Comparison of ENCODE assay signal across 1 cellular context in the genomic region with DNA sequence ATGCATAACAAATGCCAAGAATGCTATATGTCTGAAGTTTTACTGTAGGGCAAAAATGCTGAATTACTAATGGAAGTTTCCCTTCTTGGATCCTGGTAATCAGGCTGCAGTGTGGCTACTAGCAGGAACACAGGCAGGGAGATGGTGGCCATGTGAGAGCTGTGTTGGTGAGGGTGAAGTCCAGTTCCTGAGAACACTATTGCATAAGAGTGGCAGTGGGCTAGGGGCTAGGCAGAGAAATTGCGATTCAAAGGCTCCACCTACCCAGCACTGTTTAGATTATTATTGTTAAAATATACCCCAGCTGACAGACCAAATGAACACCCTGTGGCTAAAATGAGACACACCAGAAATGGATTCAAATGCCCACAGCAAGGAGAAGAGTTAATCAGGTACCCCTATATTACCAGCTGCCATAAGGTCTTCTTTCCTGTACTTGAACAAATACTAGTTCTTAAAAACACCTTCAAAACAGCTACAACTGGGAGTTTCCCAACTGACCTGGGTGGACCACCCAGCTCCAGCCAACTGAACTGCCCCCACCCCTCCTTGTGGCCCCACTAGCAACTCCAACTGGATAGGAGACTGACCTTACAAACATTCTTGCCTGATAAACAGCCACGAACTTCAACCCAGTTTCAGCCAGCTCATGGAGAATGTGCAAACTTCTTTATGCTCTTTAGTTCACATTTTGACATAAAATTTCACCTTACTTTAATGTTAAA.
TF ChIP-seq lines count a peak whose summit lies in the region.

No MANE protein-coding gene starts in this region.

TF ChIP-seq in HepG2, 621 proteins besides CTCF, POLR2A, EP300 and RAD21 (continued from another document and continues in another):
- TF ChIP-seq, protein P1, sequence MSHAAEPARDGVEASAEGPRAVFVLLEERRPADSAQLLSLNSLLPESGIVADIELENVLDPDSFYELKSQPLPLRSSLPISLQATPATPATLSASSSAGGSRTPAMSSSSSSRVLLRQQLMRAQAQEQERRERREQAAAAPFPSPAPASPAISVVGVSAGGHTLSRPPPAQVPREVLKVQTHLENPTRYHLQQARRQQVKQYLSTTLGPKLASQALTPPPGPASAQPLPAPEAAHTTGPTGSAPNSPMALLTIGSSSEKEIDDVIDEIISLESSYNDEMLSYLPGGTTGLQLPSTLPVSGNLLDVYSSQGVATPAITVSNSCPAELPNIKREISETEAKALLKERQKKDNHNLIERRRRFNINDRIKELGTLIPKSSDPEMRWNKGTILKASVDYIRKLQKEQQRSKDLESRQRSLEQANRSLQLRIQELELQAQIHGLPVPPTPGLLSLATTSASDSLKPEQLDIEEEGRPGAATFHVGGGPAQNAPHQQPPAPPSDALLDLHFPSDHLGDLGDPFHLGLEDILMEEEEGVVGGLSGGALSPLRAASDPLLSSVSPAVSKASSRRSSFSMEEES (CRISPR knock-in tag; IDR thresholded peaks at IDR 0.05), result no peak
- TF ChIP-seq, protein P2, sequence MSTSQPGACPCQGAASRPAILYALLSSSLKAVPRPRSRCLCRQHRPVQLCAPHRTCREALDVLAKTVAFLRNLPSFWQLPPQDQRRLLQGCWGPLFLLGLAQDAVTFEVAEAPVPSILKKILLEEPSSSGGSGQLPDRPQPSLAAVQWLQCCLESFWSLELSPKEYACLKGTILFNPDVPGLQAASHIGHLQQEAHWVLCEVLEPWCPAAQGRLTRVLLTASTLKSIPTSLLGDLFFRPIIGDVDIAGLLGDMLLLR (CRISPR knock-in tag; IDR thresholded peaks at IDR 0.05), result no peak
- TF ChIP-seq NR2F1 (CRISPR knock-in tag; IDR thresholded peaks at IDR 0.05) (no peak), MTA3 (CRISPR knock-in tag; IDR thresholded peaks at IDR 0.05) (no peak), NR2C2 (CRISPR knock-in tag; IDR thresholded peaks at IDR 0.05; ENCODE audit: borderline replicate concordance) (no peak; the same call in 1 of the 2 replicates), ZFP82 (CRISPR knock-in tag; IDR thresholded peaks at IDR 0.05; ENCODE audit: borderline replicate concordance) (no peak), GABPB1 (CRISPR knock-in tag; IDR thresholded peaks at IDR 0.05) (peak; percentile 27; the same call in 1 of the 2 replicates), RARG (CRISPR knock-in tag; IDR thresholded peaks at IDR 0.05; ENCODE audit: low read depth) (no peak), TSC22D2 (CRISPR knock-in tag; IDR thresholded peaks at IDR 0.05; ENCODE audit: borderline replicate concordance) (no peak), ZSCAN21 (CRISPR knock-in tag; IDR thresholded peaks at IDR 0.05; ENCODE audit: borderline replicate concordance) (no peak), SP1 (IDR thresholded peaks at IDR 0.05) (no peak), SP1 (CRISPR knock-in tag; IDR thresholded peaks at IDR 0.05) (no peak), FOXC1 (CRISPR knock-in tag; IDR thresholded peaks at IDR 0.05; ENCODE audit: borderline replicate concordance) (no peak), CCAR2 (optimal IDR thresholded peaks at IDR 0.05; ENCODE audit: low read depth, low read length) (no peak), RBAK (CRISPR knock-in tag; IDR thresholded peaks at IDR 0.05) (no peak), NCOR1 (IDR thresholded peaks at IDR 0.05; ENCODE audit: borderline replicate concordance, low read length) (peak; percentile 42; the same call in 1 of the 2 replicates), XBP1 (CRISPR knock-in tag; IDR thresholded peaks at IDR 0.05) (no peak), MIER2 (CRISPR knock-in tag; IDR thresholded peaks at IDR 0.05) (no peak), AHR (CRISPR knock-in tag; IDR thresholded peaks at IDR 0.05) (no peak), ZBTB21 (CRISPR knock-in tag; IDR thresholded peaks at IDR 0.05) (no peak), ZSCAN29 (CRISPR knock-in tag; conservative IDR thresholded peaks at IDR 0.05) (no peak), FOXK2 (IDR thresholded peaks at IDR 0.05) (no peak), NCOA2 (CRISPR knock-in tag; IDR thresholded peaks at IDR 0.05) (0 out of 2 replicates have a peak, but pooled peaks have one; percentile 20), DMAP1 (CRISPR knock-in tag; IDR thresholded peaks at IDR 0.05) (no peak), HIVEP1 (CRISPR knock-in tag; IDR thresholded peaks at IDR 0.05) (no peak), POLR2G (IDR thresholded peaks at IDR 0.05; ENCODE audit: low read depth, low read length) (no peak), ZNF501 (CRISPR knock-in tag; IDR thresholded peaks at IDR 0.05) (no peak), ELF4 (CRISPR knock-in tag; IDR thresholded peaks at IDR 0.05; ENCODE audit: borderline replicate concordance) (no peak), MYC (CRISPR knock-in tag; IDR thresholded peaks at IDR 0.05; ENCODE audit: borderline replicate concordance) (no peak), ZNF749 (CRISPR knock-in tag; IDR thresholded peaks at IDR 0.05; ENCODE audit: borderline replicate concordance) (no peak), GZF1 (CRISPR knock-in tag; IDR thresholded peaks at IDR 0.05) (no peak), ZNF34 (CRISPR knock-in tag; IDR thresholded peaks at IDR 0.05; ENCODE audit: borderline replicate concordance) (no peak), ZNF83 (CRISPR knock-in tag; IDR thresholded peaks at IDR 0.05; ENCODE audit: borderline replicate concordance) (no peak), MAFK (conservative IDR thresholded peaks at IDR 0.05 in 1 of 2, IDR thresholded peaks at IDR 0.05 in 1 of 2; ENCODE audit: low read length in 2 of 2) (no peak), RFX5 (IDR thresholded peaks at IDR 0.05; ENCODE audit: low read depth, low read length) (no peak), SNAI1 (CRISPR knock-in tag; IDR thresholded peaks at IDR 0.05; ENCODE audit: borderline replicate concordance) (no peak), PTBP1 (IDR thresholded peaks at IDR 0.05; ENCODE audit: low read depth, low read length, poor library complexity, severe bottlenecking) (no peak), ZNF598 (CRISPR knock-in tag; IDR thresholded peaks at IDR 0.05; ENCODE audit: borderline replicate concordance) (no peak), ZNF331 (CRISPR knock-in tag; IDR thresholded peaks at IDR 0.05) (peak; percentile 24; the same call in 1 of the 2 replicates)
- TF ChIP-seq, protein P3, sequence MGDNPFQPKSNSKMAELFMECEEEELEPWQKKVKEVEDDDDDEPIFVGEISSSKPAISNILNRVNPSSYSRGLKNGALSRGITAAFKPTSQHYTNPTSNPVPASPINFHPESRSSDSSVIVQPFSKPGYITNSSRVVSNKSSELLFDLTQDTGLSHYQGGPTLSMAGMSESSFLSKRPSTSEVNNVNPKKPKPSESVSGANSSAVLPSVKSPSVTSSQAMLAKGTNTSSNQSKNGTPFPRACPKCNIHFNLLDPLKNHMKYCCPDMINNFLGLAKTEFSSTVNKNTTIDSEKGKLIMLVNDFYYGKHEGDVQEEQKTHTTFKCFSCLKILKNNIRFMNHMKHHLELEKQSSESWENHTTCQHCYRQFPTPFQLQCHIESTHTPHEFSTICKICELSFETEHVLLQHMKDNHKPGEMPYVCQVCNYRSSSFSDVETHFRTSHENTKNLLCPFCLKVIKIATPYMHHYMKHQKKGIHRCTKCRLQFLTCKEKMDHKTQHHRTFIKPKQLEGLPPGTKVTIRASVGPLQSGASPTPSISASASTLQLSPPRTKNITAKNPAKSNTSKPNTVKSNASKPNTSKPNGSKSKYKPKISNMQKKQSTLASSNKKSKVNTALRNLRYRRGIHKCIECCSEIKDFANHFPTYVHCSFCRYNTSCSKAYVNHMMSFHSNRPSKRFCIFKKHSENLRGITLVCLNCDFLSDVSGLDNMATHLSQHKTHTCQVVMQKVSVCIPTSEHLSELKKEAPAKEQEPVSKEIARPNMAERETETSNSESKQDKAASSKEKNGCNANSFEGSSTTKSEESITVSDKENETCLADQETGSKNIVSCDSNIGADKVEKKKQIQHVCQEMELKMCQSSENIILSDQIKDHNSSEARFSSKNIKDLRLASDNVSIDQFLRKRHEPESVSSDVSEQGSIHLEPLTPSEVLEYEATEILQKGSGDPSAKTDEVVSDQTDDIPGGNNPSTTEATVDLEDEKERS (CRISPR knock-in tag; IDR thresholded peaks at IDR 0.05), result peak; percentile 73; the same call in 1 of the 2 replicates
- TF ChIP-seq, protein P4, sequence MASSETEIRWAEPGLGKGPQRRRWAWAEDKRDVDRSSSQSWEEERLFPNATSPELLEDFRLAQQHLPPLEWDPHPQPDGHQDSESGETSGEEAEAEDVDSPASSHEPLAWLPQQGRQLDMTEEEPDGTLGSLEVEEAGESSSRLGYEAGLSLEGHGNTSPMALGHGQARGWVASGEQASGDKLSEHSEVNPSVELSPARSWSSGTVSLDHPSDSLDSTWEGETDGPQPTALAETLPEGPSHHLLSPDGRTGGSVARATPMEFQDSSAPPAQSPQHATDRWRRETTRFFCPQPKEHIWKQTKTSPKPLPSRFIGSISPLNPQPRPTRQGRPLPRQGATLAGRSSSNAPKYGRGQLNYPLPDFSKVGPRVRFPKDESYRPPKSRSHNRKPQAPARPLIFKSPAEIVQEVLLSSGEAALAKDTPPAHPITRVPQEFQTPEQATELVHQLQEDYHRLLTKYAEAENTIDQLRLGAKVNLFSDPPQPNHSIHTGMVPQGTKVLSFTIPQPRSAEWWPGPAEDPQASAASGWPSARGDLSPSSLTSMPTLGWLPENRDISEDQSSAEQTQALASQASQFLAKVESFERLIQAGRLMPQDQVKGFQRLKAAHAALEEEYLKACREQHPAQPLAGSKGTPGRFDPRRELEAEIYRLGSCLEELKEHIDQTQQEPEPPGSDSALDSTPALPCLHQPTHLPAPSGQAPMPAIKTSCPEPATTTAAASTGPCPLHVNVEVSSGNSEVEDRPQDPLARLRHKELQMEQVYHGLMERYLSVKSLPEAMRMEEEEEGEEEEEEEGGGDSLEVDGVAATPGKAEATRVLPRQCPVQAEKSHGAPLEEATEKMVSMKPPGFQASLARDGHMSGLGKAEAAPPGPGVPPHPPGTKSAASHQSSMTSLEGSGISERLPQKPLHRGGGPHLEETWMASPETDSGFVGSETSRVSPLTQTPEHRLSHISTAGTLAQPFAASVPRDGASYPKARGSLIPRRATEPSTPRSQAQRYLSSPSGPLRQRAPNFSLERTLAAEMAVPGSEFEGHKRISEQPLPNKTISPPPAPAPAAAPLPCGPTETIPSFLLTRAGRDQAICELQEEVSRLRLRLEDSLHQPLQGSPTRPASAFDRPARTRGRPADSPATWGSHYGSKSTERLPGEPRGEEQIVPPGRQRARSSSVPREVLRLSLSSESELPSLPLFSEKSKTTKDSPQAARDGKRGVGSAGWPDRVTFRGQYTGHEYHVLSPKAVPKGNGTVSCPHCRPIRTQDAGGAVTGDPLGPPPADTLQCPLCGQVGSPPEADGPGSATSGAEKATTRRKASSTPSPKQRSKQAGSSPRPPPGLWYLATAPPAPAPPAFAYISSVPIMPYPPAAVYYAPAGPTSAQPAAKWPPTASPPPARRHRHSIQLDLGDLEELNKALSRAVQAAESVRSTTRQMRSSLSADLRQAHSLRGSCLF (CRISPR knock-in tag; IDR thresholded peaks at IDR 0.05; ENCODE audit: borderline replicate concordance), result no peak
- TF ChIP-seq, protein P5, sequence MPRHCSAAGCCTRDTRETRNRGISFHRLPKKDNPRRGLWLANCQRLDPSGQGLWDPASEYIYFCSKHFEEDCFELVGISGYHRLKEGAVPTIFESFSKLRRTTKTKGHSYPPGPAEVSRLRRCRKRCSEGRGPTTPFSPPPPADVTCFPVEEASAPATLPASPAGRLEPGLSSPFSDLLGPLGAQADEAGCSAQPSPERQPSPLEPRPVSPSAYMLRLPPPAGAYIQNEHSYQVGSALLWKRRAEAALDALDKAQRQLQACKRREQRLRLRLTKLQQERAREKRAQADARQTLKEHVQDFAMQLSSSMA (CRISPR knock-in tag; IDR thresholded peaks at IDR 0.05), result no peak
- TF ChIP-seq, protein P6, sequence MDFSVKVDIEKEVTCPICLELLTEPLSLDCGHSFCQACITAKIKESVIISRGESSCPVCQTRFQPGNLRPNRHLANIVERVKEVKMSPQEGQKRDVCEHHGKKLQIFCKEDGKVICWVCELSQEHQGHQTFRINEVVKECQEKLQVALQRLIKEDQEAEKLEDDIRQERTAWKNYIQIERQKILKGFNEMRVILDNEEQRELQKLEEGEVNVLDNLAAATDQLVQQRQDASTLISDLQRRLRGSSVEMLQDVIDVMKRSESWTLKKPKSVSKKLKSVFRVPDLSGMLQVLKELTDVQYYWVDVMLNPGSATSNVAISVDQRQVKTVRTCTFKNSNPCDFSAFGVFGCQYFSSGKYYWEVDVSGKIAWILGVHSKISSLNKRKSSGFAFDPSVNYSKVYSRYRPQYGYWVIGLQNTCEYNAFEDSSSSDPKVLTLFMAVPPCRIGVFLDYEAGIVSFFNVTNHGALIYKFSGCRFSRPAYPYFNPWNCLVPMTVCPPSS (IDR thresholded peaks at IDR 0.05), result no peak
- TF ChIP-seq, protein P7, sequence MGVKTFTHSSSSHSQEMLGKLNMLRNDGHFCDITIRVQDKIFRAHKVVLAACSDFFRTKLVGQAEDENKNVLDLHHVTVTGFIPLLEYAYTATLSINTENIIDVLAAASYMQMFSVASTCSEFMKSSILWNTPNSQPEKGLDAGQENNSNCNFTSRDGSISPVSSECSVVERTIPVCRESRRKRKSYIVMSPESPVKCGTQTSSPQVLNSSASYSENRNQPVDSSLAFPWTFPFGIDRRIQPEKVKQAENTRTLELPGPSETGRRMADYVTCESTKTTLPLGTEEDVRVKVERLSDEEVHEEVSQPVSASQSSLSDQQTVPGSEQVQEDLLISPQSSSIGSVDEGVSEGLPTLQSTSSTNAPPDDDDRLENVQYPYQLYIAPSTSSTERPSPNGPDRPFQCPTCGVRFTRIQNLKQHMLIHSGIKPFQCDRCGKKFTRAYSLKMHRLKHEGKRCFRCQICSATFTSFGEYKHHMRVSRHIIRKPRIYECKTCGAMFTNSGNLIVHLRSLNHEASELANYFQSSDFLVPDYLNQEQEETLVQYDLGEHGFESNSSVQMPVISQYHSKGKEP (CRISPR knock-in tag; IDR thresholded peaks at IDR 0.05), result no peak
- TF ChIP-seq, protein P8, sequence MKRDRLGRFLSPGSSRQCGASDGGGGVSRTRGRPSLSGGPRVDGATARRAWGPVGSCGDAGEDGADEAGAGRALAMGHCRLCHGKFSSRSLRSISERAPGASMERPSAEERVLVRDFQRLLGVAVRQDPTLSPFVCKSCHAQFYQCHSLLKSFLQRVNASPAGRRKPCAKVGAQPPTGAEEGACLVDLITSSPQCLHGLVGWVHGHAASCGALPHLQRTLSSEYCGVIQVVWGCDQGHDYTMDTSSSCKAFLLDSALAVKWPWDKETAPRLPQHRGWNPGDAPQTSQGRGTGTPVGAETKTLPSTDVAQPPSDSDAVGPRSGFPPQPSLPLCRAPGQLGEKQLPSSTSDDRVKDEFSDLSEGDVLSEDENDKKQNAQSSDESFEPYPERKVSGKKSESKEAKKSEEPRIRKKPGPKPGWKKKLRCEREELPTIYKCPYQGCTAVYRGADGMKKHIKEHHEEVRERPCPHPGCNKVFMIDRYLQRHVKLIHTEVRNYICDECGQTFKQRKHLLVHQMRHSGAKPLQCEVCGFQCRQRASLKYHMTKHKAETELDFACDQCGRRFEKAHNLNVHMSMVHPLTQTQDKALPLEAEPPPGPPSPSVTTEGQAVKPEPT (CRISPR knock-in tag; IDR thresholded peaks at IDR 0.05; ENCODE audit: low read depth), result no peak
